ENCODE assay signal across 29 cellular contexts in the genomic region with DNA sequence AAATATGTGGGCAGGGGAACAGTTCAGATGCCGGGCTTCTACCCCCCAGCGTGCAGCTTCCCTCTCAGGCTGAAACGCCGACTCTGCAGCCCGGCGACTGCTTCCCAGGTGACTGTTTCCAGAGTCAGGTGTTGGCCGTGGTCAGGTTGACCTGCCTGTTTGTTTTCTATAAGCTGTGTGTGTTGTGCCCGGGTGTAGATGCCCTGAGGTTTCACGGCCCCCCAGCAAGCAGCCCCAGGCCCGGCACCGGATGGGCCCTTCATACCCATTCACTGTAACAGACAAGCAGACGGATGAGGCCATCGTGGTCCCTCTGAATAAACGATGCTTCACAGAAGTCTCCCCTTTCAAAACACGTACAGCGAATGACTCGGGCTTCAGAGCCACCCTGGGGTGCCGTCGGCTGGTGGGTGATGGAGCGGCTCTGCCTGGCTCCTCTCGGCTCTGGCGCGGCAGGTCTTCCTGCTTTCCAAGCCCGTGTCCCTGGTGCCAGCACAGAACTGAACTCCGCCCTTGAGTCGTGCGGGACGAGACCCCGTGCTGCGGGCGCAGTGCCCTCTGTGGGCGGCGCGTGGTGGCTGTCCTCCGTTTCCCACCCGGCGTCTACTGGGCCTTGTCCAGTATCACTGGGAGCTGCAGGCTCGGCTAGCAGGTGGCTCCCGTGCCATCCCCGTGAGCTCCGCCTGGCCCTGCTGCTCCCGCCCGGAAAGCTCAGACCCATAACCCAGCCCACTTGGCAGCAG. TPM values are rescaled to one million over a fixed set of nuclear protein-coding genes. Genes with fewer than 3 reads are reported as not detected.
A peak's percentile ranks its signal among the peaks of the same experiment; 100 is the strongest.
DNase-seq lines count a peak whose midpoint lies in the region; ATAC-seq and TF ChIP-seq lines count a peak whose summit lies in the region.
"Had no signal": no experiment of that assay in that cellular context is flagged by ENCODE, and none has a peak within 500 bp of the region (broad histone marks: within the 10 kb centered on the region; RNA-seq: fewer than 3 reads in every experiment).

No MANE protein-coding gene starts in this region.

- in situ Hi-C loops in transverse colon (cut with MboI; ENCODE audit: low pct_ligation_motif_present in 1 of 4, low pct_unique_long_range_greater_than_20kb in 1 of 4, low sequenced_read_pairs in 3 of 4) (no loop called here), mammary epithelial cell (cut with MboI; ENCODE audit: low sequenced_read_pairs in 2 of 2) (no loop called here)

- H3K4me2 ChIP-seq in mammary epithelial cell (ENCODE audit: insufficient read depth, low read depth, low read length) = no peak overlapping the region

- peaks cover 42% of the 10 kb centered on the region for H3K27me3 Mint-ChIP-seq in activated T-cell treated with anti-CD3 and anti-CD28 coated beads, Interleukin-2, amount 50 U/mL, for 24 hours
- H3K27me3 Mint-ChIP-seq in activated T-cell treated with anti-CD3 and anti-CD28 coated beads, Interleukin-2, amount 50 U/mL, for 72 hours (ENCODE audit: low read depth) = peaks cover 24% of the 10 kb centered on the region
- peaks cover 38% of the 10 kb centered on the region for H3K27me3 Mint-ChIP-seq in endodermal cell (ENCODE audit: insufficient read depth)

- dilution Hi-C loops in mammary epithelial cell (cut with HindIII; ENCODE audit: low sequenced_read_pairs) = no loop called here

- TF ChIP-seq RAD21 in Ishikawa (IDR thresholded peaks at IDR 0.05; ENCODE audit: low read depth) = peak; percentile 16; the same call in 1 of the 2 replicates

- H3K36me3 ChIP-seq in endodermal cell (ENCODE audit: control insufficient read depth, insufficient read depth, low read length) = no peaks in the 10 kb centered on the region
- H3K36me3 ChIP-seq in transverse colon = no peaks in the 10 kb centered on the region
- H3K36me3 ChIP-seq in mammary epithelial cell (ENCODE audit: insufficient read depth, low read length) = no peaks in the 10 kb centered on the region
- H3K36me3 ChIP-seq: adrenal gland, brain microvascular endothelial cell, heart left ventricle, thoracic aorta had no signal

- H2AFZ ChIP-seq in mammary epithelial cell (ENCODE audit: low read depth, low read length) = no peak overlapping the region

- no peak for ATAC-seq in activated T-cell treated with anti-CD3 and anti-CD28 coated beads, Interleukin-2, amount 50 U/mL, for 72 hours (replicated peaks in 1 of 2)
- ATAC-seq in HG03025 (IDR thresholded peaks at IDR 0.05; ENCODE audit: low FRiP score, unreplicated experiment) = no peak
- no peak for ATAC-seq in HG02588 (IDR thresholded peaks at IDR 0.05; ENCODE audit: unreplicated experiment)
- ATAC-seq: heart left ventricle, left cardiac atrium, WTC11 had no signal

- peak; percentile 27 for TF ChIP-seq CTCF in endodermal cell (conservative IDR thresholded peaks at IDR 0.05)
- TF ChIP-seq CTCF in transverse colon (IDR thresholded peaks at IDR 0.05) = no peak
- TF ChIP-seq CTCF in mammary epithelial cell (conservative IDR thresholded peaks at IDR 0.05 in 1 of 2, IDR thresholded peaks at IDR 0.05 in 1 of 2; ENCODE audit: extremely low read depth in 1 of 2, insufficient read depth in 1 of 2, low read depth in 1 of 2, low read length in 2 of 2) = no peak

- no peak overlapping the region for H3K9ac ChIP-seq in endodermal cell (ENCODE audit: extremely low read depth, low read length, poor library complexity, severe bottlenecking)
- H3K9ac ChIP-seq in mammary epithelial cell (ENCODE audit: insufficient read depth, low read length) = no peak overlapping the region

- H3K9me3 Mint-ChIP-seq in activated T-cell treated with anti-CD3 and anti-CD28 coated beads, Interleukin-2, amount 50 U/mL, for 24 hours = no peaks in the 10 kb centered on the region
- no peaks in the 10 kb centered on the region for H3K9me3 Mint-ChIP-seq in activated T-cell treated with anti-CD3 and anti-CD28 coated beads, Interleukin-2, amount 50 U/mL, for 72 hours
- no peaks in the 10 kb centered on the region for H3K9me3 Mint-ChIP-seq in endodermal cell
- H3K9me3 Mint-ChIP-seq: WTC11 had no signal

- peaks cover 1% of the 10 kb centered on the region for H3K4me1 Mint-ChIP-seq in activated T-cell treated with anti-CD3 and anti-CD28 coated beads, Interleukin-2, amount 50 U/mL, for 24 hours (ENCODE audit: low read depth)
- H3K4me1 Mint-ChIP-seq in activated T-cell treated with anti-CD3 and anti-CD28 coated beads, Interleukin-2, amount 50 U/mL, for 72 hours (ENCODE audit: low read depth) = no peaks in the 10 kb centered on the region
- H3K4me1 Mint-ChIP-seq in endodermal cell = no peaks in the 10 kb centered on the region
- H3K4me1 Mint-ChIP-seq: WTC11 had no signal

- H3K27me3 ChIP-seq in endodermal cell (ENCODE audit: control insufficient read depth, insufficient read depth, low read length, poor library complexity, severe bottlenecking) (peaks cover 35% of the 10 kb centered on the region), transverse colon (peaks cover 20% of the 10 kb centered on the region), mammary epithelial cell (ENCODE audit: insufficient read depth, low read length) (no peaks in the 10 kb centered on the region)

- no peaks in the 10 kb centered on the region for H3K36me3 Mint-ChIP-seq in activated T-cell treated with anti-CD3 and anti-CD28 coated beads, Interleukin-2, amount 50 U/mL, for 24 hours (ENCODE audit: low read depth)
- H3K36me3 Mint-ChIP-seq in activated T-cell treated with anti-CD3 and anti-CD28 coated beads, Interleukin-2, amount 50 U/mL, for 72 hours (ENCODE audit: insufficient read depth in 2 of 2) = no peaks in the 10 kb centered on the region
- H3K36me3 Mint-ChIP-seq in endodermal cell (ENCODE audit: low read depth) = no peaks in the 10 kb centered on the region
- H3K36me3 Mint-ChIP-seq: naive B cell, WTC11 had no signal

- no peaks in the 10 kb centered on the region for H3K4me1 ChIP-seq in endodermal cell (ENCODE audit: control insufficient read depth, insufficient read depth, low read length)
- H3K4me1 ChIP-seq in transverse colon = no peaks in the 10 kb centered on the region
- no peaks in the 10 kb centered on the region for H3K4me1 ChIP-seq in mammary epithelial cell (ENCODE audit: insufficient read depth, low read length)
- H3K4me1 ChIP-seq: adrenal gland had no signal

- H3K4me3 ChIP-seq in endodermal cell (ENCODE audit: low read length) (no peak overlapping the region), transverse colon (no peak overlapping the region), mammary epithelial cell (replicated peaks in 1 of 3; ENCODE audit: insufficient read depth in 1 of 3, low read depth in 2 of 3, low read length in 3 of 3) (no peak overlapping the region)
- H3K4me3 ChIP-seq: adrenal gland, heart left ventricle, thoracic aorta had no signal

- intact Hi-C loops in transverse colon (cut with DNase I; ENCODE audit: low total_unique reads) = no loop called here
- intact Hi-C loops in mammary epithelial cell (cut with micrococcal nuclease) = no loop called here

- H3K9me3 ChIP-seq in endodermal cell (ENCODE audit: control insufficient read depth, low read length) (no peaks in the 10 kb centered on the region), transverse colon (no peaks in the 10 kb centered on the region), mammary epithelial cell (replicated peaks; ENCODE audit: insufficient read depth, low read length) (no peaks in the 10 kb centered on the region)
- H3K9me3 ChIP-seq: adrenal gland, heart left ventricle, thoracic aorta had no signal

- no peaks in the 10 kb centered on the region for H4K20me1 ChIP-seq in mammary epithelial cell (ENCODE audit: insufficient read depth, low read length)

- no peak overlapping the region for H3K4me3 Mint-ChIP-seq in activated T-cell treated with anti-CD3 and anti-CD28 coated beads, Interleukin-2, amount 50 U/mL, for 24 hours
- no peak overlapping the region for H3K4me3 Mint-ChIP-seq in activated T-cell treated with anti-CD3 and anti-CD28 coated beads, Interleukin-2, amount 50 U/mL, for 72 hours
- H3K4me3 Mint-ChIP-seq in endodermal cell = no peak overlapping the region
- H3K4me3 Mint-ChIP-seq: naive B cell, WTC11 had no signal

- no peak overlapping the region for H3K27ac Mint-ChIP-seq in activated T-cell treated with anti-CD3 and anti-CD28 coated beads, Interleukin-2, amount 50 U/mL, for 24 hours
- no peak overlapping the region for H3K27ac Mint-ChIP-seq in activated T-cell treated with anti-CD3 and anti-CD28 coated beads, Interleukin-2, amount 50 U/mL, for 72 hours
- H3K27ac Mint-ChIP-seq in endodermal cell = no peak overlapping the region
- H3K27ac Mint-ChIP-seq: naive B cell, WTC11 had no signal

- WGBS in endodermal cell (ENCODE audit: insufficient coverage in 1 of 2, insufficient read length in 1 of 2), 2 experiments = 90 to 91% methylated on average over 39 to 43 of the region's 43 CpGs
- 80 to 89% methylated on average over 2 to 42 of the region's 43 CpGs for WGBS in transverse colon (ENCODE audit: low coverage in 1 of 2), 2 donors
- WGBS in mammary epithelial cell (ENCODE audit: low coverage, missing lambda C conversion rate) = 80% methylated on average over 8 of the region's 43 CpGs

- DNase-seq in activated T-cell treated with anti-CD3 and anti-CD28 coated beads, Interleukin-2, amount 50 U/mL, for 24 hours = peak; percentile 21
- DNase-seq in activated T-cell treated with anti-CD3 and anti-CD28 coated beads, Interleukin-2, amount 50 U/mL, for 72 hours = no peak
- DNase-seq in endodermal cell (peak; percentile 55), transverse colon (peak; percentile 5), mammary epithelial cell (no peak)
- DNase-seq: activated gamma-delta T cell; adrenal gland; brain microvascular endothelial cell; DMS153; effector memory CD4-positive, alpha-beta T cell; foreskin fibroblast; KG1; left cardiac atrium; mesenchymal stem cell; MM.1S; naive B cell; NCI-H1436 treated with DMSO at 0.1 percent for 48 hours; NCI-H526 treated with DMSO at 0.1 percent for 48 hours; retina; stimulated activated CD4-positive, alpha-beta T cell treated with anti-CD3 and anti-CD28 coated beads, Interleukin-4, amount 100 ng/mL, for 4 hours; stimulated activated naive CD4-positive, alpha-beta T cell treated with Interleukin-2 at 50 U/mL for 16 hours had no signal

- TF ChIP-seq EP300 in Ishikawa (IDR thresholded peaks at IDR 0.05; ENCODE audit: borderline replicate concordance) = no peak
- TF ChIP-seq EP300 in transverse colon (IDR thresholded peaks at IDR 0.05; ENCODE audit: low read depth) = no peak

- BruUV-seq in mammary epithelial cell (replicated peaks; lab: Mats Ljungman, UMichigan) = no TSS peak

- no peak overlapping the region for H3K27ac ChIP-seq in endodermal cell (ENCODE audit: low read depth, low read length)
- no peak overlapping the region for H3K27ac ChIP-seq in transverse colon
- no peak overlapping the region for H3K27ac ChIP-seq in mammary epithelial cell (ENCODE audit: insufficient read depth, low read depth, low read length)
- H3K27ac ChIP-seq: adrenal gland, brain microvascular endothelial cell, C4-2B, heart left ventricle, thoracic aorta had no signal

- H3K79me2 ChIP-seq in mammary epithelial cell (ENCODE audit: insufficient read depth, low read length) = no peaks in the 10 kb centered on the region

- CTCF ChIA-PET in mammary epithelial cell (lab: Charles Lee; ENCODE audit: low non-redundant PET) = no interaction called here

- no peak for TF ChIP-seq POLR2A in transverse colon (IDR thresholded peaks at IDR 0.05)

RNA-seq across cellular contexts. Expression of gene KCNG2, which starts 15.0 kb away (rescaled TPM):
- not detected for total RNA-seq in activated T-cell treated with anti-CD3 and anti-CD28 coated beads, Interleukin-2, amount 50 U/mL, for 72 hours
- total RNA-seq in endodermal cell (not detected), transverse colon (1 to 10 TPM in 1 of 4 donors, under 1 TPM in 1, not detected in 2; 0.41 to 6.7 TPM), mammary epithelial cell (under 1 TPM in 1 of 2 donors, not detected in 1; 0.17 TPM)
- polyA plus RNA-seq in endodermal cell (2013, experiment 1 of 2) = 0.32 TPM
- not detected for polyA plus RNA-seq in endodermal cell (2013, experiment 2 of 2)
- polyA plus RNA-seq in mammary epithelial cell = not detected
- not detected for polyA minus RNA-seq in mammary epithelial cell
- total RNA-seq: osteocyte had no signal

Comparison
In these comparisons a context has a peak if more than half of its experiments do, and no peak if none do; other contexts are left out.
1. DNase-seq: peak in activated T-cell treated with anti-CD3 and anti-CD28 coated beads, Interleukin-2, amount 50 U/mL, for 24 hours (single experiment), endodermal cell (single experiment) and transverse colon (single experiment); none in activated T-cell treated with anti-CD3 and anti-CD28 coated beads, Interleukin-2, amount 50 U/mL, for 72 hours (0 of 2) and mammary epithelial cell (single experiment).